In the genomic region with DNA sequence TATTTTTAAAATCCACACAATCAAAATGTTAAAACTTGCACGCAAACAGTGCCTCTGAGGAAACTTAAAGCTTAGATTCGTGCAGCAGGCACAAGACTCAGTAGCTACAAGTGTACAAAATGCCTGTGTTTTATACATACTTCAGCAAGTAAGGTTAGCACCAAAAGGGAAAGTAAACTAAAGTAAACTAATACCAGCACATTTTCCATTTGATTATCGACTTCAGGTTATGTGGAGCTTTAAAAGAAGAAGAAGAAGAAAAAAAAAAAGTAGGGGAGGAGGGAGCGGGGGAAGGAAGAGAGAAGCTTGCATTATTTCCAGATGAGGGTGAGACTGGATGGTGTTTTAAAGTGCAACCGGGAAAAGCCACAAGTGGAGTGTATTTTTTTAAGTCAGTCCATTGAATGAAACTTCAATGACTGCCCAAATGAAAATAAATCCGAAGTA, we compare ENCODE assay signal across 8 cellular contexts. TPM values are rescaled to one million over a fixed set of nuclear protein-coding genes. Genes with fewer than 3 reads are reported as not detected.
DNase-seq lines count a peak whose midpoint lies in the region; ATAC-seq and TF ChIP-seq lines count a peak whose summit lies in the region.

No MANE protein-coding gene starts in this region.

- CTCF ChIA-PET in AG04450 (lab: Charles Lee), result interaction anchor here (0.6 to 5.5 kb wide), 11 partner anchors 230 to 847 kb away, joined by 3 to 123 read pairs (median 6); no protein-coding TSS in a partner anchor

- POLR2A ChIA-PET in AG04450 (lab: Yijun Ruan, JAX), result interaction anchor here (0.7 to 4.3 kb wide), 5 partner anchors 20 to 447 kb away, joined by 3 to 31 read pairs (median 4); no protein-coding TSS in a partner anchor

- peak overlapping the region; percentile 68 for H3K4me3 ChIP-seq in AG04450 (ENCODE audit: low read depth, low read length)
- H3K4me3 ChIP-seq in endocrine pancreas (ENCODE audit: control insufficient read depth, insufficient read depth, low read length), result peak overlapping the region; percentile 99

- DNase-seq in AG04450 (ENCODE audit: low read depth, low spot score) (no peak), RPMI7951 (ENCODE audit: low read depth) (peak; percentile 48), myocyte (ENCODE audit: low read depth) (peak; percentile 55), posterior cingulate gyrus (no peak)

- intact Hi-C loops in posterior cingulate gyrus (cut with DNase I), result loop anchor here (2.0 to 10.0 kb wide), 4 partner anchors 378 to 848 kb away; no protein-coding TSS in a partner anchor

- H3K36me3 ChIP-seq in endocrine pancreas (ENCODE audit: control insufficient read depth, insufficient read depth, low read length), result no peaks in the 10 kb centered on the region

- peak overlapping the region; percentile 85 for H3K27ac ChIP-seq in AG04450 (ENCODE audit: low read depth, low read length)

- no peak for TF ChIP-seq CTCF in AG04450 (IDR thresholded peaks at IDR 0.05; ENCODE audit: low read depth, low read length)

- ATAC-seq in GM18909 (IDR thresholded peaks at IDR 0.05; ENCODE audit: poor library complexity, unreplicated experiment), result peak; percentile 16
- no peak for ATAC-seq in GM21717 (IDR thresholded peaks at IDR 0.05; ENCODE audit: unreplicated experiment)
- no peak for ATAC-seq in HG02678 (IDR thresholded peaks at IDR 0.05; ENCODE audit: unreplicated experiment)

- H3K27me3 ChIP-seq in AG04450 (ENCODE audit: control insufficient read depth, insufficient read depth, low read length) (no peaks in the 10 kb centered on the region), endocrine pancreas (ENCODE audit: control insufficient read depth, insufficient read depth, low read length) (no peaks in the 10 kb centered on the region)

- no peaks in the 10 kb centered on the region for H3K4me1 ChIP-seq in endocrine pancreas (ENCODE audit: control insufficient read depth, insufficient read depth, low read length)

- H3K9me3 ChIP-seq in AG04450 (ENCODE audit: control insufficient read depth, insufficient read depth, low read length) (peaks cover 7% of the 10 kb centered on the region; the same call in 1 of the 2 replicates), endocrine pancreas (ENCODE audit: control insufficient read depth, low read length) (no peaks in the 10 kb centered on the region)

- peak overlapping the region; percentile 49 for H3K9ac ChIP-seq in endocrine pancreas (ENCODE audit: control insufficient read depth, insufficient read depth, low read length)

RNA-seq across cellular contexts. Expression of a gene that starts 0.6 kb away (rescaled TPM):
- polyA plus RNA-seq in AG04450 (2011; rRNA removed), result 21.3 and 22.5 TPM in 2 replicates
- polyA minus RNA-seq in AG04450 (2011; rRNA and poly(A)+ RNA removed), result 137 and 210 TPM in 2 replicates
- total RNA-seq in RPMI7951 (2014; rRNA removed; shearing (Covaris generic)), result 10.3 and 14.3 TPM in 2 replicates
- total RNA-seq in myocyte, result 13.2 and 17.0 TPM in 2 replicates
- 7.9 TPM for polyA plus RNA-seq in myocyte (2012)

Comparison
In these comparisons a context has a peak if more than half of its experiments do, and no peak if none do; other contexts are left out.
1. DNase-seq: peak in RPMI7951 (single experiment) and myocyte (single experiment); none in AG04450 (single experiment) and posterior cingulate gyrus (0 of 10).